In genomic region chr1:1758692-1759455, GRCh38 we compare ENCODE assay signal across 11 cellular contexts. TPM values are rescaled to one million over a fixed set of nuclear protein-coding genes. Genes with fewer than 3 reads are reported as not detected.
A peak's percentile ranks its signal among the peaks of the same experiment; 100 is the strongest.
DNase-seq lines count a peak whose midpoint lies in the region; ATAC-seq and TF ChIP-seq lines count a peak whose summit lies in the region.
"Had no signal": no experiment of that assay in that cellular context is flagged by ENCODE, and none has a peak within 500 bp of the region (broad histone marks: within the 10 kb centered on the region; RNA-seq: fewer than 3 reads in every experiment).

No MANE protein-coding gene starts in this region.

- no peak overlapping the region for H3K4ac ChIP-seq in mesenchymal stem cell (ENCODE audit: low read depth in 1 of 2, low read length in 2 of 2)

- H3K36me3 ChIP-seq in duodenal mucosa (ENCODE audit: control insufficient read depth in 1 of 2, insufficient read depth in 2 of 2, low read length in 2 of 2) (peaks cover 21 to 74% of the 10 kb centered on the region in 2 donors), mesenchymal stem cell (ENCODE audit: control insufficient read depth in 1 of 2, insufficient read depth in 2 of 2, low read depth in 1 of 2, low read length in 2 of 2) (peaks cover 77 to 96% of the 10 kb centered on the region in 2 experiments)

- 92% methylated on average over 34 of the region's 34 CpGs for WGBS in mesenchymal stem cell

- peaks cover 54% of the 10 kb centered on the region for H3K79me1 ChIP-seq in mesenchymal stem cell (replicated peaks; ENCODE audit: low read length, poor library complexity, severe bottlenecking)

- peak overlapping the region; percentile 39 to 61 for H3K9ac ChIP-seq in duodenal mucosa (ENCODE audit: low read depth in 1 of 2, low read length in 2 of 2)
- H3K9ac ChIP-seq in mesenchymal stem cell (ENCODE audit: low read length): peak overlapping the region; percentile 26

- H3K27me3 ChIP-seq in duodenal mucosa (ENCODE audit: control insufficient read depth in 1 of 2, insufficient read depth in 2 of 2, low read length in 2 of 2) (no peaks in the 10 kb centered on the region), mesenchymal stem cell (ENCODE audit: control insufficient read depth in 1 of 2, insufficient read depth in 1 of 2, low read length in 2 of 2) (no peaks in the 10 kb centered on the region)

- peak overlapping the region; percentile 47 for H4K91ac ChIP-seq in mesenchymal stem cell (ENCODE audit: low read length)

- H3K9me3 ChIP-seq in duodenal mucosa (ENCODE audit: control insufficient read depth in 1 of 2, low read length in 2 of 2) (no peaks in the 10 kb centered on the region), mesenchymal stem cell (ENCODE audit: control insufficient read depth, low read length) (no peaks in the 10 kb centered on the region)

- H3K23ac ChIP-seq in mesenchymal stem cell (ENCODE audit: low read length in 2 of 2): no peak overlapping the region

- H3K4me3 ChIP-seq in duodenal mucosa (ENCODE audit: low read depth in 1 of 2, low read length in 2 of 2) (peak overlapping the region; percentile 21 to 50), mesenchymal stem cell (ENCODE audit: insufficient read depth in 1 of 2, low read depth in 1 of 2, low read length in 2 of 2) (no peak overlapping the region)

- ATAC-seq in GM21737 (IDR thresholded peaks at IDR 0.05; ENCODE audit: unreplicated experiment) (no peak), GM18867 (IDR thresholded peaks at IDR 0.05; ENCODE audit: unreplicated experiment) (no peak)

- no peak overlapping the region for H2BK5ac ChIP-seq in mesenchymal stem cell (ENCODE audit: low read depth, low read length, poor library complexity, severe bottlenecking)

- H4K8ac ChIP-seq in mesenchymal stem cell (ENCODE audit: low read length): no peak overlapping the region

- no peak overlapping the region for H3K18ac ChIP-seq in mesenchymal stem cell (ENCODE audit: low read depth in 1 of 2, low read length in 2 of 2)

- DNase-seq in LoVo (ENCODE audit: low spot score) (peak; percentile 88), mesenchymal stem cell (no peak), HCEC 1CT (no peak), SKM-1 (lab: John Stamatoyannopoulos, UW; ENCODE audit: unreplicated experiment) (no peak)
- DNase-seq: activated B cell treated with CpG ODN at 0.5 μM for 24 hours; NCI-H2227 treated with DMSO at 0.1 percent for 48 hours; stimulated activated CD4-positive, alpha-beta T cell treated with anti-CD3 and anti-CD28 coated beads, Interleukin-2, amount 100 ng/mL, for 24 hours had no signal

- peak overlapping the region; percentile 81 for H3K27ac ChIP-seq in 22Rv1
- H3K27ac ChIP-seq in duodenal mucosa (ENCODE audit: low read depth, low read length): peak overlapping the region; percentile 81
- no peak overlapping the region for H3K27ac ChIP-seq in mesenchymal stem cell (ENCODE audit: low read length, poor library complexity, severe bottlenecking)

- TF ChIP-seq CTCF in 22Rv1 (IDR thresholded peaks at IDR 0.05): no peak

- H3K14ac ChIP-seq in mesenchymal stem cell (ENCODE audit: low read length in 2 of 2): peak overlapping the region in 1 of 2 experiments; percentile 19

- no peak overlapping the region for H2BK15ac ChIP-seq in mesenchymal stem cell (ENCODE audit: low read depth, poor library complexity, severe bottlenecking)

- no peak overlapping the region for H2AFZ ChIP-seq in mesenchymal stem cell (ENCODE audit: low read depth, low read length)

- H3K4me1 ChIP-seq in duodenal mucosa (ENCODE audit: control insufficient read depth in 1 of 2, insufficient read depth in 2 of 2, low read length in 2 of 2): peaks cover 23 to 24% of the 10 kb centered on the region in 2 donors
- peaks cover 14% of the 10 kb centered on the region for H3K4me1 ChIP-seq in mesenchymal stem cell (ENCODE audit: control insufficient read depth, insufficient read depth, low read depth, low read length)

- H2AK5ac ChIP-seq in mesenchymal stem cell (ENCODE audit: low read length, severe bottlenecking): no peak overlapping the region

- H2BK12ac ChIP-seq in mesenchymal stem cell (ENCODE audit: low read length in 2 of 2): no peak overlapping the region

- no peak overlapping the region for H3K4me2 ChIP-seq in mesenchymal stem cell (ENCODE audit: low read length, poor library complexity, severe bottlenecking)

- H2BK120ac ChIP-seq in mesenchymal stem cell (ENCODE audit: low read depth, low read length): no peak overlapping the region

RNA-seq across cellular contexts. Expression of gene NADK, which starts 19.4 kb away (rescaled TPM):
- 42.8 TPM for polyA plus RNA-seq in mesenchymal stem cell (2013, experiment 1 of 2)
- 40.7 TPM for polyA plus RNA-seq in mesenchymal stem cell (2013, experiment 2 of 2)

RNA-seq across cellular contexts. Expression of gene CDK11A, which starts 34.7 kb away (rescaled TPM):
- polyA plus RNA-seq in mesenchymal stem cell (2013, experiment 1 of 2): 20.9 TPM
- 19.3 TPM for polyA plus RNA-seq in mesenchymal stem cell (2013, experiment 2 of 2)

Comparison
In these comparisons a context has a peak if more than half of its experiments do, and no peak if none do; other contexts are left out.
1. H3K4me3 ChIP-seq: peak in duodenal mucosa (2 of 2); none in mesenchymal stem cell (0 of 2).